9 cellular contexts compared by ENCODE assay signal in the genomic region with DNA sequence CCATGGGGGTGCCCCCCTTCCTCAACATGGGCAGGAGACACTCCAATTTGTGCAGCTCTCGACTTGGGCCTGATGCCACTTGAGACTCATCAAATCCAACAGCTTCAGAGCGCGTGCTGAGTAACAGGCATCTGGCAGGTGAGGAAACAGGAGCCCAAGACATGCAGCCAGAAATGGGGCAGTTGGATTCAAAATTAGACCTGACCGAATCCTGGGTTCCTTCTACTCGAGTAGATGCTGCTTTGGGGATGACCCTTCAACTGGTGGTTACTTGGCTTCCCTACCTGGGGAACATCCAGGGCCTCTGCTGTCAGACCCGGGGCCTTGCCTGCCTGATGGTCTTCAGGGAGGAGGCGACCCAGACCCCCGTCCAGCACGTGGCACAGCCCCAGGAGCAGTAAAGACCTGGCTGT. TPM values are rescaled to one million over a fixed set of nuclear protein-coding genes. Genes with fewer than 3 reads are reported as not detected.
DNase-seq lines count a peak whose midpoint lies in the region; ATAC-seq and TF ChIP-seq lines count a peak whose summit lies in the region.
"Had no signal": no experiment of that assay in that cellular context is flagged by ENCODE, and none has a peak within 500 bp of the region (broad histone marks: within the 10 kb centered on the region; RNA-seq: fewer than 3 reads in every experiment).

No MANE protein-coding gene starts in this region.

- H3K4me3 ChIP-seq in left ventricle myocardium inferior, result peak overlapping the region; percentile 56
- H3K4me3 ChIP-seq: PC-9 had no signal

- peaks cover 10% of the 10 kb centered on the region for H3K4me1 Mint-ChIP-seq in type B pancreatic cell (ENCODE audit: unreplicated experiment)

- TF ChIP-seq CTCF in left ventricle myocardium inferior (IDR thresholded peaks at IDR 0.05; ENCODE audit: borderline replicate concordance) (no peak), VCaP (conservative IDR thresholded peaks at IDR 0.05) (no peak), type B pancreatic cell (conservative IDR thresholded peaks at IDR 0.05) (no peak)

- peaks cover 49% of the 10 kb centered on the region for H3K27me3 ChIP-seq in left ventricle myocardium inferior (ENCODE audit: low read depth)

- DNase-seq in left ventricle myocardium inferior (no peak), left ventricle myocardium superior (no peak), type B pancreatic cell (ENCODE audit: extremely low spot score, unreplicated experiment) (no peak), globus pallidus (ENCODE audit: low spot score) (no peak), superior temporal gyrus (ENCODE audit: extremely low spot score) (no peak)
- DNase-seq: tibial artery had no signal

- peak overlapping the region; percentile 67 for H3K4me3 Mint-ChIP-seq in type B pancreatic cell

- intact Hi-C loops in left ventricle myocardium inferior (cut with micrococcal nuclease), result no loop called here
- intact Hi-C loops in left ventricle myocardium superior (cut with micrococcal nuclease), result no loop called here

- H3K27ac ChIP-seq in left ventricle myocardium inferior (replicated peaks) (no peak overlapping the region), VCaP (peak overlapping the region; percentile 45; the same call in 1 of the 2 replicates)
- H3K27ac ChIP-seq: PC-9, tibial artery had no signal

- peaks cover 75% of the 10 kb centered on the region for H3K4me1 ChIP-seq in left ventricle myocardium inferior

- no peaks in the 10 kb centered on the region for H3K36me3 ChIP-seq in left ventricle myocardium inferior
- H3K36me3 ChIP-seq: tibial artery had no signal

- no peaks in the 10 kb centered on the region for H3K9me3 ChIP-seq in left ventricle myocardium inferior (replicated peaks)
- H3K9me3 ChIP-seq: tibial artery had no signal

- H3K9me3 Mint-ChIP-seq in type B pancreatic cell, result no peaks in the 10 kb centered on the region
- H3K9me3 Mint-ChIP-seq: CD4-positive, alpha-beta memory T cell had no signal

- peaks cover 9% of the 10 kb centered on the region for H3K27me3 Mint-ChIP-seq in type B pancreatic cell

- no peak for ATAC-seq in left ventricle myocardium superior

- H3K27ac Mint-ChIP-seq in type B pancreatic cell, result no peak overlapping the region
- H3K27ac Mint-ChIP-seq: CD4-positive, alpha-beta memory T cell had no signal

- no peaks in the 10 kb centered on the region for H3K36me3 Mint-ChIP-seq in type B pancreatic cell
- H3K36me3 Mint-ChIP-seq: CD4-positive, alpha-beta memory T cell had no signal

RNA-seq across cellular contexts. Expression of a gene that starts 0.5 kb away (rescaled TPM):
- total RNA-seq in left ventricle myocardium inferior (0.14 TPM), left ventricle myocardium superior (0.52 TPM), type B pancreatic cell (ENCODE audit: low replicate concordance) (1.2 and 4.5 TPM in 2 replicates)
- total RNA-seq: CD4-positive, alpha-beta memory T cell had no signal

RNA-seq across cellular contexts. Expression of a gene that starts 4.3 kb away (rescaled TPM):
- total RNA-seq in left ventricle myocardium inferior (11.1 TPM), left ventricle myocardium superior (15.4 TPM), type B pancreatic cell (ENCODE audit: low replicate concordance) (15.6 and 22.1 TPM in 2 replicates)

RNA-seq across cellular contexts. Expression of a gene that starts 10.7 kb away (rescaled TPM):
- total RNA-seq in left ventricle myocardium inferior, result 1.3 TPM
- 0.67 TPM for total RNA-seq in left ventricle myocardium superior
- total RNA-seq in type B pancreatic cell (ENCODE audit: low replicate concordance), result 10.5 and 31.6 TPM in 2 replicates

RNA-seq across cellular contexts. Expression of a gene that starts 41.4 kb away (rescaled TPM):
- total RNA-seq in left ventricle myocardium inferior, result 0.96 TPM
- total RNA-seq in left ventricle myocardium superior, result 1.1 TPM
- 15.5 and 36.0 TPM in 2 replicates for total RNA-seq in type B pancreatic cell (ENCODE audit: low replicate concordance)

RNA-seq across cellular contexts. Expression of a gene that starts 43.1 kb away (rescaled TPM):
- total RNA-seq in left ventricle myocardium inferior (128 TPM), left ventricle myocardium superior (150 TPM), type B pancreatic cell (ENCODE audit: low replicate concordance) (155 and 223 TPM in 2 replicates)
